ENCODE assay signal across 27 cellular contexts in genomic region chr2:216724190-216724589, GRCh38. TPM values are rescaled to one million over a fixed set of nuclear protein-coding genes. Genes with fewer than 3 reads are reported as not detected.
"Had no signal": no experiment of that assay in that cellular context is flagged by ENCODE, and none has a peak within 500 bp of the region (broad histone marks: within the 10 kb centered on the region; RNA-seq: fewer than 3 reads in every experiment).

No MANE protein-coding gene starts in this region.

- H3K27ac ChIP-seq: brain microvascular endothelial cell had no signal

- H3K4me3 ChIP-seq: K562 had no signal

- ATAC-seq: activated CD8-positive, alpha-beta memory T cell treated with anti-CD3 and anti-CD28 coated beads, Interleukin-2, amount 10 ng/mL, durations not matched to agents 7 days and 5 days; K562; Panc1; WTC11 had no signal

- H3K36me3 ChIP-seq: brain microvascular endothelial cell had no signal

- H3K27me3 ChIP-seq: brain microvascular endothelial cell had no signal

- DNase-seq: activated CD4-positive, alpha-beta T cell treated with anti-CD3 and anti-CD28 coated beads, Interleukin-2, amount 10 ng/mL, durations not matched to agents 24 days and 14 days; activated CD4-positive, alpha-beta T cell treated with anti-CD3 and anti-CD28 coated beads, Interleukin-2, amount 50 U/mL, for 48 hours; activated CD4-positive, CD25-positive, alpha-beta regulatory T cell treated with anti-CD3 and anti-CD28 coated beads, Interleukin-2, amount 50 U/mL, for 72 hours; activated CD8-positive, alpha-beta memory T cell treated with anti-CD3 and anti-CD28 coated beads, Interleukin-2, amount 10 ng/mL, durations not matched to agents 7 days and 5 days; activated effector memory CD4-positive, alpha-beta T cell treated with Interleukin-2 at 50 U/mL for 16 hours; activated naive CD4-positive, alpha-beta T cell treated with Interleukin-2 at 50 U/mL for 16 hours; activated T-cell treated with anti-CD3 and anti-CD28 coated beads, Interleukin-2, amount 50 U/mL, for 24 hours; brain microvascular endothelial cell; cerebellar nuclear complex; Karpas-422; NCI-H1048; NCI-H1417; NCI-H1694; NCI-H2029; NCI-H2107; NCI-H2171 treated with DMSO at 0.1 percent for 48 hours; NCI-H510A treated with DMSO at 0.1 percent for 48 hours; NCI-H69; NK-92 treated with Interleukin-12 subunit alpha and Interleukin-12 subunit beta, amount 100 ng/mL, for 24 hours; OCI-M1; RPMI8226; SHP77; T-helper 9 cell had no signal

RNA-seq across cellular contexts. Expression of gene IGFBP5, which starts 28.8 kb away (rescaled TPM):
- total RNA-seq: activated CD4-positive, alpha-beta T cell treated with anti-CD3 and anti-CD28 coated beads, Interleukin-2, amount 10 ng/mL, durations not matched to agents 24 days and 14 days; activated T-helper 1 cell treated with anti-CD3 and anti-CD28 coated beads, Interleukin-12 subunit alpha, Interleukin-12 subunit beta, Interleukin-2, Interleukin-4 antibody, amounts not matched to agents 30 ng/mL and 10 ng/mL and 1 ng/mL, durations not matched to agents 14 hours and 24 hours and 36 hours had no signal
